In the genomic region with DNA sequence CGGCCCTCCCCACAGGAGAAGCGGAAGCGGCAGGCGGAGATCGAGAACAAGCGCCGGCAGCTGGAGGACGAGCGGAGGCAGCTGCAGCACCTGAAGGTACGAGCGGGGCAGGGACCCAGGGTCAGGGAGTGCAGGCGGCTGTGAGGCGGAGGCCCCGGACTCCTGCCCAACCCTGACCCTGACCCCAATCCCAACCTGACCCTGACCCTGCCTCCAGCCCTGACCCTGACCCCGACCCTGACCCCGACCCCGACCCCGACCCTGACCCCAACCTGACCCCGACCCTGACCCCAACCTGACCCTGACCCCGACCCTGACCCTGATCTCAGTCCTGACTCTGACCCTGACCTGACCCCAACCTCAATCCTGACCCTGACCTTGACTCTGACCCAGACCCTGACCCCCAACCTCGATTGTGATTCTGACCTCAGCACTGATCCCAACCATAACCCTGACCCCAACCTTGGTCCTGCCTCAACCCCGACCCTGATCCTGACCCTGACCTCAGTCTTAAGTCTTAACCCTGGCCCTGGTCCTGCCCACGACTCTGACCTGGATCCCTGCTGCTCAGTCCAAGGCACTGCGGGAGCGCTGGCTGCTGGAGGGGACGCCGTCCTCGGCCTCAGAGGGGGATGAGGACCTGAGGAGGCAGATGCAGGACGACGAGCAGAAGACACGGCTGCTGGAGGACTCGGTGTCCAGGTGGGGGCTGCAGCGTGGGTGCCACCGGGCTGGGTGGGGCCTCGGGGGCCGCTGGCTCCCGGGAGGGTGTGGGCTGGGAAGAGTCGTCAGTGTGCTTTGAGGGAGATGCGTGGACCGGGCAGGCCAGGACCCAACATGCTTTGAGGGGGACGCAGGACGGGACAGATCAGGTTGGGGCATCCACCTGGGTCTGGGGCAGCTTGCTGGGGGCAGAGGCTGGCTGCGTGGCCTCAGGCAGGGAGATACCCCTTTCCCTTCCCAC, we compare ENCODE assay signal across 17 cellular contexts. TPM values are rescaled to one million over a fixed set of nuclear protein-coding genes. Genes with fewer than 3 reads are reported as not detected.
DNase-seq lines count a peak whose midpoint lies in the region; ATAC-seq and TF ChIP-seq lines count a peak whose summit lies in the region.
"Had no signal": no experiment of that assay in that cellular context is flagged by ENCODE, and none has a peak within 500 bp of the region (broad histone marks: within the 10 kb centered on the region; RNA-seq: fewer than 3 reads in every experiment).

No MANE protein-coding gene starts in this region.

- ATAC-seq in Panc1, result peak; percentile 31; the same call in 1 of the 2 replicates
- no peak for ATAC-seq in CD4-positive, alpha-beta T cell (ENCODE audit: poor library complexity)

- H3K36me3 ChIP-seq in Panc1 (ENCODE audit: control insufficient read depth, insufficient read depth, low read length), result no peaks in the 10 kb centered on the region
- H3K36me3 ChIP-seq in duodenal mucosa (ENCODE audit: control insufficient read depth in 1 of 2, insufficient read depth in 2 of 2, low read length in 2 of 2), result no peaks in the 10 kb centered on the region
- no peaks in the 10 kb centered on the region for H3K36me3 ChIP-seq in CD4-positive, alpha-beta memory T cell (ENCODE audit: insufficient read depth, low read length)

- H3K27me3 ChIP-seq in Panc1 (ENCODE audit: control insufficient read depth, insufficient read depth, low read length) (no peaks in the 10 kb centered on the region), duodenal mucosa (ENCODE audit: control insufficient read depth in 1 of 2, insufficient read depth in 2 of 2, low read length in 2 of 2) (no peaks in the 10 kb centered on the region), layer of hippocampus (ENCODE audit: control insufficient read depth, insufficient read depth, low read length) (no peaks in the 10 kb centered on the region)
- H3K27me3 ChIP-seq in CD4-positive, alpha-beta T cell (ENCODE audit: control insufficient read depth, insufficient read depth, low read length), result peaks cover 5% of the 10 kb centered on the region
- H3K27me3 ChIP-seq in CD4-positive, alpha-beta memory T cell (ENCODE audit: insufficient read depth, low read length), result no peaks in the 10 kb centered on the region

- no TSS peak for BruUV-seq in Panc1 (replicated peaks; lab: Mats Ljungman, UMichigan)

- POLR2A ChIA-PET in Panc1 (lab: Charles Lee), result no interaction called here
- POLR2A ChIA-PET in CD4-positive, alpha-beta T cell (lab: Charles Lee), result no interaction called here
- POLR2A ChIA-PET in CD4-positive, alpha-beta memory T cell (lab: Charles Lee; ENCODE audit: partially characterized antibody), result no interaction called here

- intact Hi-C loops in Panc1 (cut with micrococcal nuclease; ENCODE audit: unreplicated experiment), result no loop called here
- intact Hi-C loops in CD4-positive, alpha-beta T cell (cut with DNase I, micrococcal nuclease), result no loop called here
- intact Hi-C loops in CD4-positive, alpha-beta memory T cell (cut with micrococcal nuclease), result no loop called here

- H3K9me3 Mint-ChIP-seq in CD4-positive, alpha-beta T cell, result no peaks in the 10 kb centered on the region
- H3K9me3 Mint-ChIP-seq in CD4-positive, alpha-beta memory T cell, result no peaks in the 10 kb centered on the region
- H3K9me3 Mint-ChIP-seq: nephron had no signal

- H3K9ac ChIP-seq in duodenal mucosa (ENCODE audit: low read depth in 1 of 2, low read length in 2 of 2), result no peak overlapping the region

- CTCF ChIA-PET in Panc1 (lab: Charles Lee), result interaction anchor here (0.6 kb wide), 1 partner anchor 172 kb away, joined by 7 read pairs; no protein-coding TSS in a partner anchor
- CTCF ChIA-PET in CD4-positive, alpha-beta T cell (lab: Charles Lee), result no interaction called here
- CTCF ChIA-PET in CD4-positive, alpha-beta memory T cell (lab: Charles Lee; ENCODE audit: partially characterized antibody), result no interaction called here

- in situ Hi-C loops in Panc1 (cut with HindIII; ENCODE audit: low pct_unique_long_range_greater_than_20kb, low sequenced_read_pairs), result no loop called here

- H3K27me3 Mint-ChIP-seq in CD4-positive, alpha-beta T cell, result peaks cover 20% of the 10 kb centered on the region
- peaks cover 1 to 7% of the 10 kb centered on the region in 2 donors for H3K27me3 Mint-ChIP-seq in CD4-positive, alpha-beta memory T cell

- H3K4me3 ChIP-seq in Panc1 (ENCODE audit: low read depth in 2 of 2, low read length in 2 of 2) (no peak overlapping the region), duodenal mucosa (ENCODE audit: low read depth in 1 of 2, low read length in 2 of 2) (no peak overlapping the region)
- H3K4me3 ChIP-seq in CD4-positive, alpha-beta memory T cell (ENCODE audit: low read length in 2 of 2), result no peak overlapping the region
- H3K4me3 ChIP-seq: coronary artery, SK-N-MC had no signal

- TF ChIP-seq CTCF in Panc1 (IDR thresholded peaks at IDR 0.05), result no peak
- no peak for TF ChIP-seq CTCF in CD4-positive, alpha-beta T cell (IDR thresholded peaks at IDR 0.05)

- H3K27ac Mint-ChIP-seq in CD4-positive, alpha-beta T cell, result no peak overlapping the region
- H3K27ac Mint-ChIP-seq in CD4-positive, alpha-beta memory T cell, result no peak overlapping the region
- H3K27ac Mint-ChIP-seq: nephron had no signal

- no peaks in the 10 kb centered on the region for H3K4me1 Mint-ChIP-seq in CD4-positive, alpha-beta T cell (ENCODE audit: low read depth)
- no peaks in the 10 kb centered on the region for H3K4me1 Mint-ChIP-seq in CD4-positive, alpha-beta memory T cell
- H3K4me1 Mint-ChIP-seq: nephron had no signal

- no peak overlapping the region for H3K4me3 Mint-ChIP-seq in CD4-positive, alpha-beta T cell
- H3K4me3 Mint-ChIP-seq in CD4-positive, alpha-beta memory T cell, result no peak overlapping the region
- H3K4me3 Mint-ChIP-seq: nephron had no signal

- no peaks in the 10 kb centered on the region for H3K36me3 Mint-ChIP-seq in CD4-positive, alpha-beta T cell (ENCODE audit: low read depth)
- no peaks in the 10 kb centered on the region for H3K36me3 Mint-ChIP-seq in CD4-positive, alpha-beta memory T cell

- H3K27ac ChIP-seq in Panc1 (ENCODE audit: low read length) (no peak overlapping the region), duodenal mucosa (ENCODE audit: low read depth, low read length) (peak overlapping the region; percentile 50), layer of hippocampus (ENCODE audit: low read depth, low read length) (peak overlapping the region; percentile 30), substantia nigra (ENCODE audit: low read depth, low read length, poor library complexity, severe bottlenecking) (peak overlapping the region; percentile 38)
- no peak overlapping the region for H3K27ac ChIP-seq in CD4-positive, alpha-beta T cell (ENCODE audit: low read depth, low read length)
- no peak overlapping the region for H3K27ac ChIP-seq in CD4-positive, alpha-beta memory T cell (ENCODE audit: low read depth, low read length)
- H3K27ac ChIP-seq: SK-N-MC had no signal

- no peaks in the 10 kb centered on the region; the same call in 1 of the 2 replicates for H3K4me1 ChIP-seq in Panc1 (ENCODE audit: control insufficient read depth, insufficient read depth, low read length)
- no peaks in the 10 kb centered on the region for H3K4me1 ChIP-seq in duodenal mucosa (ENCODE audit: control insufficient read depth in 1 of 2, insufficient read depth in 2 of 2, low read length in 2 of 2)
- H3K4me1 ChIP-seq in CD4-positive, alpha-beta memory T cell (ENCODE audit: insufficient read depth, low read length), result no peaks in the 10 kb centered on the region

- no peaks in the 10 kb centered on the region for H3K9me3 ChIP-seq in Panc1 (ENCODE audit: control insufficient read depth, insufficient read depth, low read depth, low read length)
- H3K9me3 ChIP-seq in duodenal mucosa (ENCODE audit: control insufficient read depth in 1 of 2, low read length in 2 of 2), result no peaks in the 10 kb centered on the region
- H3K9me3 ChIP-seq in CD4-positive, alpha-beta T cell (ENCODE audit: control insufficient read depth, low read length), result no peaks in the 10 kb centered on the region
- H3K9me3 ChIP-seq in CD4-positive, alpha-beta memory T cell (ENCODE audit: control insufficient read depth in 1 of 2, low read length in 2 of 2), result no peaks in the 10 kb centered on the region

- DNase-seq in Panc1 (ENCODE audit: low read depth, low spot score) (no peak), substantia nigra (lab: John Stamatoyannopoulos, UW) (no peak), MV-4-11 (lab: John Stamatoyannopoulos, UW) (no peak), NCI-H1092 (lab: John Stamatoyannopoulos, UW) (no peak)
- no peak for DNase-seq in CD4-positive, alpha-beta T cell
- no peak for DNase-seq in CD4-positive, alpha-beta memory T cell
- DNase-seq: activated CD4-positive, alpha-beta T cell treated with anti-CD3 and anti-CD28 coated beads, Interleukin-2, amount 50 U/mL, for 48 hours; DMS79; NCI-H226; retina; stimulated activated CD4-positive, alpha-beta T cell treated with anti-CD3 and anti-CD28 coated beads, Interleukin-2, amount 100 ng/mL, for 48 hours; stimulated activated CD8-positive, alpha-beta memory T cell treated with anti-CD3 and anti-CD28 coated beads, Interleukin-4, amount 100 ng/mL, for 48 hours had no signal

RNA-seq across cellular contexts. Expression of a gene that starts 18.5 kb away (rescaled TPM):
- 14.4 TPM for total RNA-seq in Panc1 (2021; ENCODE audit: unreplicated experiment)
- 27.2 TPM for polyA plus RNA-seq in Panc1 (2012; ENCODE audit: insufficient read length)
- not detected for total RNA-seq in CD4-positive, alpha-beta T cell
- total RNA-seq in CD4-positive, alpha-beta memory T cell, result not detected
- polyA plus RNA-seq in CD4-positive, alpha-beta memory T cell, result not detected

RNA-seq across cellular contexts. Expression of a gene that starts 23.6 kb away (rescaled TPM):
- 5.8 TPM for total RNA-seq in Panc1 (2021; ENCODE audit: unreplicated experiment)
- polyA plus RNA-seq in Panc1 (2012; ENCODE audit: insufficient read length), result 4.3 TPM
- not detected for total RNA-seq in CD4-positive, alpha-beta T cell
- total RNA-seq in CD4-positive, alpha-beta memory T cell, result not detected
- polyA plus RNA-seq in CD4-positive, alpha-beta memory T cell, result not detected

RNA-seq across cellular contexts. Expression of a gene that starts 32.0 kb away (rescaled TPM):
- total RNA-seq in Panc1 (2021; ENCODE audit: unreplicated experiment), result not detected
- not detected for polyA plus RNA-seq in Panc1 (2012; ENCODE audit: insufficient read length)
- total RNA-seq in CD4-positive, alpha-beta T cell, result not detected
- not detected for total RNA-seq in CD4-positive, alpha-beta memory T cell
- polyA plus RNA-seq in CD4-positive, alpha-beta memory T cell, result not detected

RNA-seq across cellular contexts. Expression of a gene that starts 51.1 kb away (rescaled TPM):
- 32.5 TPM for total RNA-seq in Panc1 (2021; ENCODE audit: unreplicated experiment)
- 39.5 TPM for polyA plus RNA-seq in Panc1 (2012; ENCODE audit: insufficient read length)
- 1 to 10 TPM; 2.2 to 3.4 TPM for total RNA-seq in CD4-positive, alpha-beta T cell
- total RNA-seq in CD4-positive, alpha-beta memory T cell, result 1 to 10 TPM; 2.9 to 3.4 TPM
- 1 to 10 TPM; 2.0 to 2.1 TPM for polyA plus RNA-seq in CD4-positive, alpha-beta memory T cell

Comparison
In these comparisons a context has a peak if more than half of its experiments do, and no peak if none do; other contexts are left out.
1. H3K27ac ChIP-seq: peak in duodenal mucosa (single experiment), layer of hippocampus (single experiment) and substantia nigra (single experiment); none in Panc1 (single experiment), CD4-positive, alpha-beta T cell (single experiment) and CD4-positive, alpha-beta memory T cell (single experiment).
2. RNA of a gene that starts 18.5 kb away (total RNA-seq): 14.4 TPM in Panc1 (single experiment); not detected in CD4-positive, alpha-beta T cell and not detected in CD4-positive, alpha-beta memory T cell; every median in the first group is over 10 times any median in the second.